Comparison of ENCODE assay signal across 13 cellular contexts in the genomic region with DNA sequence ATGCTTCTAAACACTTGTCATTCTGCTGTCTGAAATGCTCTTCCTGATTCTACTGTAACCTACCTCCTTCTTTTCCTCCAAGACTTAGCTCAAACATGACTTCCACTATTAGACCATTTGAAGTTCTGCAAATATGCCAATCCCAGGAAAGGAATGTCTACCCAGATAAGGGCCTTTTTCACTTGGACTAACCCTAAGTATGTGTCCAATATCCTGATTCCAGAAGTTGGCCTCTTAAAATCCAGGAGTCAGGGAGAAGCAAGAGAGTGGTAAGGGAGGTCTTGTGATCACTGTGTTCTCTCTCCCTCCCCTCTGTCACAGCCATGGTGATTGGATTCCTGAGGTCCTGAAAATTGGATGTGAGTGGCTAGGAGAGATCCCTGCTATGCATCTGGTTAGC. TPM values are rescaled to one million over a fixed set of nuclear protein-coding genes. Genes with fewer than 3 reads are reported as not detected.
DNase-seq lines count a peak whose midpoint lies in the region; ATAC-seq and TF ChIP-seq lines count a peak whose summit lies in the region.
"Had no signal": no experiment of that assay in that cellular context is flagged by ENCODE, and none has a peak within 500 bp of the region (broad histone marks: within the 10 kb centered on the region; RNA-seq: fewer than 3 reads in every experiment).

No MANE protein-coding gene starts in this region.

- H4K20me1 ChIP-seq in PC-9 (ENCODE audit: insufficient read depth), result no peaks in the 10 kb centered on the region
- H4K20me1 ChIP-seq: BLaER1 had no signal

- H3K4me3 ChIP-seq in Caco-2 (ENCODE audit: low read depth, low read length), result no peak overlapping the region
- H3K4me3 ChIP-seq in PC-9, result no peak overlapping the region
- H3K4me3 ChIP-seq in left lung, result no peak overlapping the region
- no peak overlapping the region for H3K4me3 ChIP-seq in uterus
- H3K4me3 ChIP-seq: BLaER1 had no signal

- H3K36me3 Mint-ChIP-seq in Caco-2 (ENCODE audit: insufficient read depth, unreplicated experiment), result no peaks in the 10 kb centered on the region
- H3K36me3 Mint-ChIP-seq in progenitor cell of endocrine pancreas (ENCODE audit: insufficient read depth), result no peaks in the 10 kb centered on the region
- H3K36me3 Mint-ChIP-seq: CD8-positive, alpha-beta memory T cell had no signal

- CTCF ChIA-PET in Caco-2 (lab: Charles Lee) (interaction anchor here (0.6 to 1.4 kb wide), 8 partner anchors 30 to 238 kb away, joined by 3 to 10 read pairs (median 4); partner anchors contain the start of genes ADCY6 and CACNB3), PC-9 (lab: Charles Lee) (no interaction called here)

- H2AFZ ChIP-seq in PC-9, result 0 out of 2 replicates have a peak overlapping the region, but pooled peaks have one; percentile 12

- no peaks in the 10 kb centered on the region for H3K9me2 ChIP-seq in PC-9 (ENCODE audit: insufficient read depth)

- intact Hi-C loops in Caco-2 (cut with micrococcal nuclease; ENCODE audit: unreplicated experiment), result loop anchor here (1.0 kb wide), 2 partner anchors 31 to 38 kb away; partner anchors contain the start of gene ADCY6
- intact Hi-C loops in PC-9 (cut with micrococcal nuclease; ENCODE audit: unreplicated experiment), result no loop called here
- intact Hi-C loops in left lung (cut with DNase I), result no loop called here
- intact Hi-C loops in uterus (cut with DNase I; ENCODE audit: low total_unique reads), result no loop called here

- TF ChIP-seq POLR2A in uterus (IDR thresholded peaks at IDR 0.05), result no peak

- H3K27me3 ChIP-seq in Caco-2 (replicated peaks; ENCODE audit: control insufficient read depth, insufficient read depth, low read length) (no peaks in the 10 kb centered on the region), PC-9 (ENCODE audit: insufficient read depth, low read depth) (no peaks in the 10 kb centered on the region), left lung (no peaks in the 10 kb centered on the region), uterus (no peaks in the 10 kb centered on the region)
- H3K27me3 ChIP-seq: BLaER1 had no signal

- H3K4me3 Mint-ChIP-seq in Caco-2 (ENCODE audit: unreplicated experiment), result peak overlapping the region; percentile 0
- no peak overlapping the region for H3K4me3 Mint-ChIP-seq in progenitor cell of endocrine pancreas (ENCODE audit: low read depth)
- H3K4me3 Mint-ChIP-seq: CD8-positive, alpha-beta memory T cell had no signal

- H3K4me2 ChIP-seq in PC-9, result no peak overlapping the region
- H3K4me2 ChIP-seq: BLaER1 had no signal

- H3K4me1 Mint-ChIP-seq in Caco-2 (ENCODE audit: low read depth, unreplicated experiment) (peaks cover 8% of the 10 kb centered on the region), progenitor cell of endocrine pancreas (ENCODE audit: low read depth) (peaks cover 9% of the 10 kb centered on the region)
- H3K4me1 Mint-ChIP-seq: CD8-positive, alpha-beta memory T cell had no signal

- BruUV-seq in Caco-2 (replicated peaks; lab: Mats Ljungman, UMichigan) (no TSS peak), PC-9 (replicated peaks; lab: Mats Ljungman, UMichigan) (no TSS peak)

- DNase-seq in Caco-2 (peak in 1 of 2 experiments; percentile 42), PC-9 (peak in 1 of 2 experiments; percentile 41), left lung (no peak), progenitor cell of endocrine pancreas (ENCODE audit: low spot score, unreplicated experiment) (no peak), MV-4-11 (lab: John Stamatoyannopoulos, UW) (no peak), SW480 (ENCODE audit: low spot score) (no peak), uterus (no peak)
- DNase-seq: 8988T; AML-193; CD8-positive, alpha-beta memory T cell; GF-D8 had no signal

- H3K27me3 Mint-ChIP-seq in Caco-2 (ENCODE audit: insufficient read depth, unreplicated experiment) (no peaks in the 10 kb centered on the region), progenitor cell of endocrine pancreas (no peaks in the 10 kb centered on the region)
- H3K27me3 Mint-ChIP-seq: CD8-positive, alpha-beta memory T cell had no signal

- ATAC-seq in left lung, result peak; percentile 77
- no peak; the same call in 2 of the 3 replicates for ATAC-seq in SK-N-SH treated with all-trans-retinoic acid at 6 μM for 48 hours

- TF ChIP-seq CTCF in Caco-2 (IDR thresholded peaks at IDR 0.05; ENCODE audit: insufficient read depth in 1 of 2, low read depth in 1 of 2, low read length in 1 of 2, severe bottlenecking in 1 of 2, unreplicated experiment in 1 of 2), result no peak
- TF ChIP-seq CTCF in PC-9 (conservative IDR thresholded peaks at IDR 0.05), result no peak
- no peak for TF ChIP-seq CTCF in left lung (IDR thresholded peaks at IDR 0.05)
- TF ChIP-seq CTCF in progenitor cell of endocrine pancreas (IDR thresholded peaks at IDR 0.05; ENCODE audit: unreplicated experiment), result no peak
- no peak for TF ChIP-seq CTCF in uterus (IDR thresholded peaks at IDR 0.05)

- H3F3A ChIP-seq in PC-9 (ENCODE audit: insufficient read depth, low read depth), result peaks cover under 1% of the 10 kb centered on the region; the same call in 1 of the 2 replicates

- no peak overlapping the region for H3K27ac ChIP-seq in PC-9
- H3K27ac ChIP-seq in left lung, result no peak overlapping the region
- no peak overlapping the region for H3K27ac ChIP-seq in uterus
- H3K27ac ChIP-seq: BLaER1 had no signal

- H3K4me1 ChIP-seq in Caco-2 (peaks cover 18% of the 10 kb centered on the region), PC-9 (replicated peaks; ENCODE audit: insufficient read depth) (peaks cover 3% of the 10 kb centered on the region; the same call in 1 of the 2 replicates), left lung (no peaks in the 10 kb centered on the region), uterus (no peaks in the 10 kb centered on the region)

- POLR2A ChIA-PET in Caco-2 (lab: Charles Lee) (interaction anchor here (0.5 to 1.4 kb wide), 3 partner anchors 30 to 36 kb away, joined by 3 to 17 read pairs (median 5); partner anchors contain the start of gene ADCY6), PC-9 (lab: Charles Lee; ENCODE audit: unreplicated experiment) (no interaction called here)

- no peaks in the 10 kb centered on the region for H3K9me3 Mint-ChIP-seq in Caco-2 (ENCODE audit: unreplicated experiment)
- H3K9me3 Mint-ChIP-seq in progenitor cell of endocrine pancreas (ENCODE audit: low read depth), result no peaks in the 10 kb centered on the region
- H3K9me3 Mint-ChIP-seq: CD8-positive, alpha-beta memory T cell had no signal

- no peaks in the 10 kb centered on the region for H3K79me2 ChIP-seq in PC-9 (ENCODE audit: low read depth)

- H3K9me3 ChIP-seq in Caco-2 (no peaks in the 10 kb centered on the region), PC-9 (ENCODE audit: insufficient read depth, low read depth) (no peaks in the 10 kb centered on the region), left lung (no peaks in the 10 kb centered on the region), uterus (no peaks in the 10 kb centered on the region)
- H3K9me3 ChIP-seq: BLaER1 had no signal

- peak overlapping the region; percentile 54 for H3K27ac Mint-ChIP-seq in Caco-2 (ENCODE audit: unreplicated experiment)
- H3K27ac Mint-ChIP-seq in progenitor cell of endocrine pancreas, result peak overlapping the region; percentile 76
- H3K27ac Mint-ChIP-seq: CD8-positive, alpha-beta memory T cell had no signal

- H3K36me3 ChIP-seq in Caco-2 (ENCODE audit: control insufficient read depth, insufficient read depth, low read length) (no peaks in the 10 kb centered on the region), PC-9 (ENCODE audit: low read depth) (no peaks in the 10 kb centered on the region), left lung (no peaks in the 10 kb centered on the region), uterus (no peaks in the 10 kb centered on the region)
- H3K36me3 ChIP-seq: BLaER1 had no signal

TF ChIP-seq in SK-N-SH treated with all-trans-retinoic acid at 6 μM for 48 hours, 23 proteins besides CTCF, POLR2A, EP300 and RAD21 (continues in another document):
- TF ChIP-seq, protein P1, sequence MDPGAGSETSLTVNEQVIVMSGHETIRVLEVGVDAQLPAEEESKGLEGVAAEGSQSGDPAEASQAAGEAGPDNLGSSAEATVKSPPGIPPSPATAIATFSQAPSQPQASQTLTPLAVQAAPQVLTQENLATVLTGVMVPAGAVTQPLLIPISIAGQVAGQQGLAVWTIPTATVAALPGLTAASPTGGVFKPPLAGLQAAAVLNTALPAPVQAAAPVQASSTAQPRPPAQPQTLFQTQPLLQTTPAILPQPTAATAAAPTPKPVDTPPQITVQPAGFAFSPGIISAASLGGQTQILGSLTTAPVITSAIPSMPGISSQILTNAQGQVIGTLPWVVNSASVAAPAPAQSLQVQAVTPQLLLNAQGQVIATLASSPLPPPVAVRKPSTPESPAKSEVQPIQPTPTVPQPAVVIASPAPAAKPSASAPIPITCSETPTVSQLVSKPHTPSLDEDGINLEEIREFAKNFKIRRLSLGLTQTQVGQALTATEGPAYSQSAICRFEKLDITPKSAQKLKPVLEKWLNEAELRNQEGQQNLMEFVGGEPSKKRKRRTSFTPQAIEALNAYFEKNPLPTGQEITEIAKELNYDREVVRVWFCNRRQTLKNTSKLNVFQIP (CRISPR knock-in tag; IDR thresholded peaks at IDR 0.05; ENCODE audit: borderline replicate concordance, low read depth), result no peak
- TF ChIP-seq GLIS3 (CRISPR knock-in tag; IDR thresholded peaks at IDR 0.05), result no peak
- TF ChIP-seq ZFP30 (CRISPR knock-in tag; IDR thresholded peaks at IDR 0.05), result no peak
- no peak for TF ChIP-seq TOX (CRISPR knock-in tag; IDR thresholded peaks at IDR 0.05; ENCODE audit: borderline replicate concordance)
- TF ChIP-seq ISL1 (CRISPR knock-in tag; IDR thresholded peaks at IDR 0.05), result no peak
- TF ChIP-seq ZNF8 (CRISPR knock-in tag; IDR thresholded peaks at IDR 0.05), result no peak
- no peak for TF ChIP-seq ARNTL (CRISPR knock-in tag; IDR thresholded peaks at IDR 0.05; ENCODE audit: borderline replicate concordance, low read depth)

RNA-seq across cellular contexts. Expression of gene ADCY6, which starts 30.2 kb away (rescaled TPM):
- total RNA-seq in Caco-2 (2022), result 89.8 and 92.9 TPM in 2 replicates
- 48.3 and 61.9 TPM in 2 replicates for total RNA-seq in PC-9 (2021)
- total RNA-seq in left lung, result 10 to 100 TPM; 33.0 to 54.0 TPM
- total RNA-seq in progenitor cell of endocrine pancreas, result 120 and 128 TPM in 2 replicates
- 10 to 100 TPM; 10.6 to 75.8 (median 55.0) TPM for total RNA-seq in uterus

RNA-seq across cellular contexts. Expression of gene CCNT1, which starts 42.2 kb away (rescaled TPM):
- total RNA-seq in Caco-2 (2022) (52.1 and 53.1 TPM in 2 replicates), PC-9 (2021) (20.3 and 50.8 TPM in 2 replicates), left lung (10 to 100 TPM; 28.7 to 36.2 TPM), progenitor cell of endocrine pancreas (43.8 and 48.8 TPM in 2 replicates), uterus (10 to 100 TPM; 17.4 to 46.8 (median 33.9) TPM)

RNA-seq across cellular contexts. Expression of gene CACNB3, which starts 59.6 kb away (rescaled TPM):
- total RNA-seq in Caco-2 (2022) (20.4 and 28.2 TPM in 2 replicates), PC-9 (2021) (35.4 TPM in 2 replicates), left lung (10 to 100 TPM; 26.4 to 42.5 TPM), progenitor cell of endocrine pancreas (72.3 and 73.9 TPM in 2 replicates), uterus (10 to 100 TPM in 2 of 4 donors, 1 to 10 TPM in 2; 5.9 to 62.2 (median 22.7) TPM)
